Comparison of ENCODE assay signal across 8 cellular contexts in the genomic region with DNA sequence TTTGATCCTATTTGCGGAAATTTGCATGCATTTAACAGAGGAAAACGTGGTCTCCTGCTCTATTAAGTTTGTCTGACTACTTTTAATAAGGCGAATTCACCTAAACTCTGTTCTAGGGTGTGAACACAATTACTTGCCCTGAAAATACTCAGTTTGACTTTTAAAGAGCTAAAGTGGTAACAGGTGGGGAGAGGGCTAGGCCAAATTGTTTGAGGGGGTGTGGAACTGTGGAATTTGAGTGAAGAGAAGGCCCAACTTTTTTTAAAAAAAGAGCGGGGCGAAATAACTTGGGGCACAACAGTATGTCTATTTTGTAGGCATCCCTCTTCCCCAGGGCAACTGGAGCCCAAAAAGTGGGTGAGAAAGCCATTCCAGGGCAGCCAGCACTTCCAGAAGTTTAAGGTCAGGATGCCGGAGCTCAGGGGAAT. TPM values are rescaled to one million over a fixed set of nuclear protein-coding genes. Genes with fewer than 3 reads are reported as not detected.
A peak's percentile ranks its signal among the peaks of the same experiment; 100 is the strongest.
DNase-seq lines count a peak whose midpoint lies in the region; ATAC-seq and TF ChIP-seq lines count a peak whose summit lies in the region.

No MANE protein-coding gene starts in this region.

- H3K9me3 Mint-ChIP-seq in dendritic cell treated with granulocyte-macrophage colony-stimulating factor and Interleukin-4, amounts not matched to agents 40 ng/mL and 50 ng/mL, for 4 days: no peaks in the 10 kb centered on the region
- H3K9me3 Mint-ChIP-seq in osteocyte (ENCODE audit: unreplicated experiment): no peaks in the 10 kb centered on the region

- H3K36me3 Mint-ChIP-seq in dendritic cell treated with granulocyte-macrophage colony-stimulating factor and Interleukin-4, amounts not matched to agents 40 ng/mL and 50 ng/mL, for 4 days (ENCODE audit: low read depth): peaks cover 28% of the 10 kb centered on the region
- peaks cover 9% of the 10 kb centered on the region for H3K36me3 Mint-ChIP-seq in osteocyte (ENCODE audit: unreplicated experiment)

- peaks cover 43% of the 10 kb centered on the region for H3K36me3 ChIP-seq in DOHH2 (ENCODE audit: control insufficient read depth, low read length)

- ATAC-seq in GM21619 (IDR thresholded peaks at IDR 0.05; ENCODE audit: unreplicated experiment): peak; percentile 13

- H3K27me3 Mint-ChIP-seq in dendritic cell treated with granulocyte-macrophage colony-stimulating factor and Interleukin-4, amounts not matched to agents 40 ng/mL and 50 ng/mL, for 4 days: no peaks in the 10 kb centered on the region
- H3K27me3 Mint-ChIP-seq in osteocyte (ENCODE audit: unreplicated experiment): no peaks in the 10 kb centered on the region

- H3K27ac Mint-ChIP-seq in dendritic cell treated with granulocyte-macrophage colony-stimulating factor and Interleukin-4, amounts not matched to agents 40 ng/mL and 50 ng/mL, for 4 days: peak overlapping the region; percentile 94
- peak overlapping the region; percentile 96 for H3K27ac Mint-ChIP-seq in osteocyte (ENCODE audit: unreplicated experiment)

- peaks cover 42% of the 10 kb centered on the region for H4K20me1 ChIP-seq in DOHH2 (ENCODE audit: control insufficient read depth, insufficient read depth, low read depth, low read length)

- H3K4me1 Mint-ChIP-seq in dendritic cell treated with granulocyte-macrophage colony-stimulating factor and Interleukin-4, amounts not matched to agents 40 ng/mL and 50 ng/mL, for 4 days (ENCODE audit: low read depth): peaks cover 38% of the 10 kb centered on the region
- peaks cover 30% of the 10 kb centered on the region for H3K4me1 Mint-ChIP-seq in osteocyte (ENCODE audit: unreplicated experiment)

- no peak for TF ChIP-seq CTCF in DOHH2 (IDR thresholded peaks at IDR 0.05; ENCODE audit: low read depth, low read length, poor library complexity, severe bottlenecking)
- TF ChIP-seq CTCF in osteocyte (IDR thresholded peaks at IDR 0.05): no peak

- H3F3A ChIP-seq in DOHH2 (ENCODE audit: control insufficient read depth, insufficient read depth): 0 out of 2 replicates have a peak, but pooled peaks cover 7% of the 10 kb centered on the region

- no peaks in the 10 kb centered on the region for H3K9me2 ChIP-seq in DOHH2 (replicated peaks; ENCODE audit: control insufficient read depth, low read length)

- no peaks in the 10 kb centered on the region for H3K27me3 ChIP-seq in DOHH2 (ENCODE audit: control insufficient read depth, low read length)

- H3K27ac ChIP-seq in DOHH2 (ENCODE audit: low read depth, low read length): peak overlapping the region; percentile 84

- H3K79me2 ChIP-seq in DOHH2 (ENCODE audit: control insufficient read depth, low read length): peaks cover 53% of the 10 kb centered on the region

- H3K4me2 ChIP-seq in DOHH2 (ENCODE audit: low read length): peak overlapping the region; percentile 95

- intact Hi-C loops in dendritic cell treated with granulocyte-macrophage colony-stimulating factor and Interleukin-4, amounts not matched to agents 40 ng/mL and 50 ng/mL, for 4 days (cut with micrococcal nuclease): loop anchor here (1.0 to 5.0 kb wide), 2 partner anchors 77 to 310 kb away; a partner anchor contains a TSS

- H3K4me3 ChIP-seq in DOHH2 (ENCODE audit: low read length): peak overlapping the region; percentile 92

- peaks cover 35% of the 10 kb centered on the region for H3K4me1 ChIP-seq in DOHH2 (ENCODE audit: control insufficient read depth, low read length)

- H3K4me3 Mint-ChIP-seq in dendritic cell treated with granulocyte-macrophage colony-stimulating factor and Interleukin-4, amounts not matched to agents 40 ng/mL and 50 ng/mL, for 4 days: peak overlapping the region; percentile 92
- peak overlapping the region; percentile 94 for H3K4me3 Mint-ChIP-seq in osteocyte (ENCODE audit: unreplicated experiment)

- peak; percentile 16 to 68 for DNase-seq in Kasumi-1 (lab: John Stamatoyannopoulos, UW)
- no peak for DNase-seq in osteocyte (ENCODE audit: extremely low spot score, unreplicated experiment)
- no peak for DNase-seq in NCI-H2107 treated with DMSO at 0.1 percent for 48 hours (lab: John Stamatoyannopoulos, UW; ENCODE audit: unreplicated experiment)
- DNase-seq in activated effector memory CD4-positive, alpha-beta T cell treated with anti-CD3 and anti-CD28 coated beads, Interleukin-2, amount 50 U/mL, for 16 hours: no peak
- DNase-seq in NK-92 (lab: John Stamatoyannopoulos, UW; ENCODE audit: unreplicated experiment): no peak

- H3K9me3 ChIP-seq in DOHH2 (ENCODE audit: control insufficient read depth, insufficient read depth, low read length): no peaks in the 10 kb centered on the region

RNA-seq across cellular contexts. Expression of a gene that starts 0.6 kb away (rescaled TPM):
- 155 and 158 TPM in 2 replicates for total RNA-seq in osteocyte

Comparison
In these comparisons a context has a peak if more than half of its experiments do, and no peak if none do; other contexts are left out.
1. DNase-seq: peak in Kasumi-1 (2 of 2); none in osteocyte (single experiment), NCI-H2107 treated with DMSO at 0.1 percent for 48 hours (single experiment), activated effector memory CD4-positive, alpha-beta T cell treated with anti-CD3 and anti-CD28 coated beads, Interleukin-2, amount 50 U/mL, for 16 hours (single experiment) and NK-92 (single experiment).